ENCODE assay signal across 8 cellular contexts in the genomic region with DNA sequence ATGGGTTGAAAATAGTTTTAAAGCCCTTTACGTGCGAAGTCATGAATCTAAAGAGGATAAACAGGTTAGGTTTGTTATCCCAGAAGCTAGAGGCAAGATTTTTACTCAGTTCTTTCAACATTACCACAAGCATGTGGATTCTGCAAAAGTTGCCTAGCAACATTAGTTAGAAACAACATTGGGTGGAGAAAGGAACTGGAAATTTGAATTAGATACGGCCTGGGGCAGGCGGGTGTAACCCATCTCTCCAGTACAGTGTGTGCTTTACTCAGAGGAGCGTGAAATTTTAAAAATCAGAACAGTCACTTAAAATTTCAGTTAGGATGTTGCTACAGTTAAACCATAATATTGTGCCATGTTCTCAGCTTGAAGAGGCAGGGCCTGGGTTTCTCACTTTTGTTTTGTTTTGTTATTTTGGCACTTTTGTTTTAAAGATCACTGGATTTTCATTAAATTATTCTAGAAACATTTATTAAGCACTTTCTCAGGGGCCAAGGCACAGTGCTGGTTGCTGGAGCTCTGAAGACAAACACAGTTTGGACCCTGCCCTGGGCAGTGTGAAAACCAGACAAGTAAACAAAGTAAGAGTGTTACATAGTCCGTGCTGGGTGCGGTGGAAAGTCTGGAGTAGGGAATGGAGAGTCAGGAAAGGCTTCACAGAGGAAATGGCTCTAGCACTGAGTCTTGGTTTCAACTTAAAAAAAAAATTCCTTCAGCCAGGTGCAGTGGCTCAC. TPM values are rescaled to one million over a fixed set of nuclear protein-coding genes. Genes with fewer than 3 reads are reported as not detected.
DNase-seq lines count a peak whose midpoint lies in the region; ATAC-seq and TF ChIP-seq lines count a peak whose summit lies in the region.

No MANE protein-coding gene starts in this region.

- H3K4me3 ChIP-seq in ACC112 (ENCODE audit: low read depth, low read length) = peak overlapping the region; percentile 56
- peak overlapping the region; percentile 58 for H3K4me3 ChIP-seq in GM23248
- H3K4me3 ChIP-seq in OCI-LY7 (ENCODE audit: low read depth, low read length, poor library complexity, severe bottlenecking) = peak overlapping the region; percentile 99
- H3K4me3 ChIP-seq in effector memory CD4-positive, alpha-beta T cell (ENCODE audit: insufficient read depth, low read depth, low read length, poor library complexity, severe bottlenecking) = no peak overlapping the region
- no peak overlapping the region for H3K4me3 ChIP-seq in mesodermal cell (ENCODE audit: extremely low read depth, insufficient read depth, low read length, poor library complexity, severe bottlenecking)

- no peaks in the 10 kb centered on the region for H3K9me2 ChIP-seq in GM23248 (ENCODE audit: insufficient read depth)
- H3K9me2 ChIP-seq in OCI-LY7 (ENCODE audit: insufficient read depth, low read length) = no peaks in the 10 kb centered on the region

- TF ChIP-seq CTCF in OCI-LY7 (conservative IDR thresholded peaks at IDR 0.05; ENCODE audit: low read length) = no peak

- H3K9me3 ChIP-seq in GM23248 (ENCODE audit: low read depth) (no peaks in the 10 kb centered on the region), OCI-LY7 (ENCODE audit: low read length) (no peaks in the 10 kb centered on the region), mesodermal cell (ENCODE audit: control insufficient read depth, low read length) (no peaks in the 10 kb centered on the region)
- H3K9me3 ChIP-seq in effector memory CD4-positive, alpha-beta T cell (ENCODE audit: control insufficient read depth, low read length) = no peaks in the 10 kb centered on the region

- H3K79me2 ChIP-seq in ACC112 (ENCODE audit: control insufficient read depth, insufficient read depth, low read length, unreplicated experiment) (peaks cover 5% of the 10 kb centered on the region), GM23248 (ENCODE audit: insufficient read depth) (no peaks in the 10 kb centered on the region; the same call in 1 of the 2 replicates), OCI-LY7 (ENCODE audit: insufficient read depth, low read depth, low read length) (peaks cover 12% of the 10 kb centered on the region; the same call in 1 of the 2 replicates)

- intact Hi-C loops in OCI-LY7 (cut with micrococcal nuclease; ENCODE audit: unreplicated experiment) = no loop called here

- WGBS in GM23248 (ENCODE audit: low coverage in 1 of 2, low lambda C conversion rate in 2 of 2, missing lambda C conversion rate in 2 of 2), 2 experiments = 5 to 6% methylated on average over 7 of the region's 7 CpGs
- WGBS in mesodermal cell (ENCODE audit: insufficient coverage in 2 of 2), 2 experiments = 33 to 73% methylated on average over 3 to 5 of the region's 7 CpGs

- H3K4me2 ChIP-seq in GM23248 (ENCODE audit: unreplicated experiment) = peak overlapping the region; percentile 90
- H3K4me2 ChIP-seq in OCI-LY7 (ENCODE audit: low read length) = peak overlapping the region; percentile 88

- CTCF ChIA-PET in OCI-LY7 (lab: Charles Lee; ENCODE audit: unreplicated experiment) = no interaction called here

- peaks cover 28% of the 10 kb centered on the region for H3F3A ChIP-seq in GM23248 (ENCODE audit: insufficient read depth)

- no peak for ATAC-seq in HG03095 (IDR thresholded peaks at IDR 0.05; ENCODE audit: unreplicated experiment)

- no peaks in the 10 kb centered on the region for H4K20me1 ChIP-seq in GM23248 (ENCODE audit: insufficient read depth)
- no peaks in the 10 kb centered on the region for H4K20me1 ChIP-seq in OCI-LY7 (ENCODE audit: insufficient read depth, low read length)

- in situ Hi-C loops in GM23248 (cut with MboI) = no loop called here

- no TSS peak for BruUV-seq in OCI-LY7 (replicated peaks; lab: Mats Ljungman, UMichigan)

- H3K36me3 ChIP-seq in ACC112 (ENCODE audit: insufficient read depth, low read length) (no peaks in the 10 kb centered on the region), GM23248 (ENCODE audit: low read depth) (no peaks in the 10 kb centered on the region), OCI-LY7 (ENCODE audit: insufficient read depth, low read length) (no peaks in the 10 kb centered on the region), mesodermal cell (ENCODE audit: control insufficient read depth, insufficient read depth, low read length) (no peaks in the 10 kb centered on the region)
- no peaks in the 10 kb centered on the region for H3K36me3 ChIP-seq in effector memory CD4-positive, alpha-beta T cell (ENCODE audit: control insufficient read depth, insufficient read depth, low read length)

- POLR2A ChIA-PET in OCI-LY7 (lab: Charles Lee) = interaction anchor here (1.5 to 15.1 kb wide), 2 partner anchors 9 to 26 kb away, joined by 3 to 509 read pairs; no protein-coding TSS in a partner anchor

- H3K27ac ChIP-seq in ACC112 (ENCODE audit: low read depth, low read length) (peak overlapping the region; percentile 100), GM23248 (peak overlapping the region; percentile 99), OCI-LY7 (ENCODE audit: low read depth, low read length, poor library complexity, severe bottlenecking) (peak overlapping the region; percentile 78), mesodermal cell (ENCODE audit: low read depth, low read length, severe bottlenecking) (peak overlapping the region; percentile 96)
- peak overlapping the region; percentile 40 for H3K27ac ChIP-seq in effector memory CD4-positive, alpha-beta T cell (ENCODE audit: insufficient read depth, low read length, poor library complexity, severe bottlenecking)

- DNase-seq in GM23248 (peak; percentile 95), OCI-LY7 (ENCODE audit: low spot score) (peak; percentile 63), SHP77 treated with DMSO at 0.1 percent for 48 hours (lab: John Stamatoyannopoulos, UW) (no peak), RPMI8226 (no peak)
- DNase-seq in effector memory CD4-positive, alpha-beta T cell = no peak

- H3K9ac ChIP-seq in GM23248 = peak overlapping the region; percentile 93

- H3K27me3 ChIP-seq in ACC112 (ENCODE audit: insufficient read depth, low read length) = no peaks in the 10 kb centered on the region
- no peaks in the 10 kb centered on the region for H3K27me3 ChIP-seq in GM23248 (replicated peaks; ENCODE audit: insufficient read depth)
- no peaks in the 10 kb centered on the region for H3K27me3 ChIP-seq in effector memory CD4-positive, alpha-beta T cell (replicated peaks; ENCODE audit: control insufficient read depth, insufficient read depth, low read length, poor library complexity, severe bottlenecking)

- H2AFZ ChIP-seq in ACC112 (ENCODE audit: low read length, unreplicated experiment) (no peak overlapping the region), GM23248 (peak overlapping the region; percentile 39), OCI-LY7 (ENCODE audit: low read length) (peak overlapping the region; percentile 55)

- H3K4me1 ChIP-seq in ACC112 (ENCODE audit: control insufficient read depth, insufficient read depth, low read length, unreplicated experiment) (peaks cover 45% of the 10 kb centered on the region), GM23248 (ENCODE audit: insufficient read depth) (peaks cover 45% of the 10 kb centered on the region), OCI-LY7 (ENCODE audit: insufficient read depth, low read length, poor library complexity, severe bottlenecking) (peaks cover 46% of the 10 kb centered on the region), mesodermal cell (ENCODE audit: control insufficient read depth, insufficient read depth, low read length, poor library complexity, severe bottlenecking) (peaks cover 50% of the 10 kb centered on the region)
- H3K4me1 ChIP-seq in effector memory CD4-positive, alpha-beta T cell (ENCODE audit: control insufficient read depth, insufficient read depth, low read length, poor library complexity, severe bottlenecking) = no peaks in the 10 kb centered on the region

RNA-seq across cellular contexts. Expression of gene WEE1, which starts 4.4 kb away (rescaled TPM):
- total RNA-seq in GM23248 (2014; rRNA removed; shearing (Covaris generic)) = 28.1 and 35.2 TPM in 2 replicates
- 11.8 and 13.1 TPM in 2 replicates for polyA plus RNA-seq in GM23248 (2016; fragmentation: Nextera tagmentation; extraction: Ambion mirVana)
- total RNA-seq in OCI-LY7 (2014; rRNA removed; shearing (Covaris generic)) = 141 and 147 TPM in 2 replicates
- 216 and 237 TPM in 2 replicates for total RNA-seq in OCI-LY7 (2022)
- polyA plus RNA-seq in mesodermal cell (2013, experiment 1 of 2) = 59.8 TPM
- 60.8 TPM for polyA plus RNA-seq in mesodermal cell (2013, experiment 2 of 2)

Comparison
In these comparisons a context has a peak if more than half of its experiments do, and no peak if none do; other contexts are left out.
1. H3K27ac ChIP-seq: peak in every context shown above with its lines; median percentile 100 in ACC112; 99 in GM23248; 96 in mesodermal cell; 78 in OCI-LY7; 40 in effector memory CD4-positive, alpha-beta T cell.
2. H3K4me3 ChIP-seq: peak in ACC112 (single experiment), GM23248 (single experiment) and OCI-LY7 (single experiment); none in effector memory CD4-positive, alpha-beta T cell (single experiment) and mesodermal cell (single experiment).
3. DNase-seq: peak in GM23248 (single experiment) and OCI-LY7 (single experiment); none in effector memory CD4-positive, alpha-beta T cell (0 of 3), SHP77 treated with DMSO at 0.1 percent for 48 hours (single experiment) and RPMI8226 (single experiment).